ENCODE assay signal across 8 cellular contexts in the genomic region with DNA sequence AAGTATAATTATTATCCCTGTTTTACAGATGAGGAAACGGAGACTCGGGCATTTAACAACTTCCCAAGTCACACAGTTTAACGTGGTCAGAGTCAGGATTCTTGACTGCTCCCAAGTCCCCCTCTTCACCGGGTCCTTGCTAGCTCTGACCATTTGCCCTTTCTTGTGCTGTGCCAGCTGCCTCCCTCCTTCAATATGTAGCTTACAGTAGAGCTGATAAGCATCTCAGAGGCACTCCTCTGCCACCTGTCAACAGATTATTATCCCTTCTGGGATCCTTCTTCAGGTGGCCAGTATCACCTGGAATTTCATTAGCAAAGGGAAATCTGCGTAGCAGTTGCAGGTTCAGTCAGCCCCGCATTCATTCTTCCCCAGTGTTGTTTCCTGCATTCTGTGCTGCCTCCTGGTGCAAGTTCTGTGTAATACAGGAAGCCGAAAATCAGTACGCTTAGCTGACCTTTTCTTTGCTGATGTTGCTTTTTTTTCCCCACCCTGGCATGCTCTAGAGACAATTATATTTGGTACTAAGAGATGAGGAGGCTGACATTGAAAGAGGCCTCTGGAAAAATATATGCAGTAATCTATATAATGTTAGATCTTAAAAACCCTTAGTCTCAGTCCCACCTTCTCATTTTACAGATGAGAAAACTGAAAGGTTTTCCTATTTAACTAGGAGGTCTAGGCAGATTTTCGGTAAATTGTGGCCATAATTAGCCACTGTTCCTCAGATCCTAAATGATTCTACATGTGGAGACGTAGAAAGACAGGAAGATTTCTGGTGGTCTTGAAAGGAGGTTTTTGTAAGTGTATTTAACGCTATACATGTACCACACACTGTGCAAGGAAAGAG. TPM values are rescaled to one million over a fixed set of nuclear protein-coding genes. Genes with fewer than 3 reads are reported as not detected.
DNase-seq lines count a peak whose midpoint lies in the region; TF ChIP-seq lines count a peak whose summit lies in the region.

No MANE protein-coding gene starts in this region.

- peaks cover 52% of the 10 kb centered on the region for H3K36me3 ChIP-seq in neutrophil

- peak overlapping the region; percentile 25 for H3K27ac ChIP-seq in neutrophil

- H3K27me3 ChIP-seq in neutrophil: no peaks in the 10 kb centered on the region

- no peak overlapping the region for H3K4me3 ChIP-seq in neutrophil (ENCODE audit: low read depth in 1 of 2, low read length in 1 of 2)

- peak; percentile 77 for TF ChIP-seq CTCF in neutrophil (IDR thresholded peaks at IDR 0.05)

- DNase-seq in DMS153 treated with DMSO at 0.1 percent for 48 hours (lab: John Stamatoyannopoulos, UW; ENCODE audit: unreplicated experiment) (peak; percentile 14), H4 (ENCODE audit: low spot score) (peak; percentile 41), NCI-H82 (lab: John Stamatoyannopoulos, UW) (peak; percentile 80), activated T-cell treated with anti-CD3 and anti-CD28 coated beads for 1 hour (ENCODE audit: low read depth) (peak; percentile 27), fibroblast of peridontal ligament (ENCODE audit: extremely low read depth) (peak; percentile 55), dedifferentiated amniotic fluid mesenchymal stem cell (ENCODE audit: extremely low spot score) (no peak), amniotic stem cell (lab: John Stamatoyannopoulos, UW) (no peak)

- H3K9me3 ChIP-seq in neutrophil: no peaks in the 10 kb centered on the region

- H3K4me1 ChIP-seq in neutrophil (ENCODE audit: control insufficient read depth in 1 of 2, insufficient read depth in 1 of 2, low read depth in 1 of 2, low read length in 1 of 2): peaks cover 3 to 9% of the 10 kb centered on the region in 2 experiments

RNA-seq across cellular contexts. Expression of a gene that starts 24.8 kb away (rescaled TPM):
- total RNA-seq in H4 (2014; rRNA removed; shearing (Covaris generic)): 0.64 and 7.1 TPM in 2 replicates

RNA-seq across cellular contexts. Expression of a gene that starts 38.7 kb away (rescaled TPM):
- total RNA-seq in H4 (2014; rRNA removed; shearing (Covaris generic)): 19.3 and 21.3 TPM in 2 replicates

RNA-seq across cellular contexts. Expression of a gene that starts 53.3 kb away (rescaled TPM):
- 21.2 and 22.5 TPM in 2 replicates for total RNA-seq in H4 (2014; rRNA removed; shearing (Covaris generic))

Comparison
In these comparisons a context has a peak if more than half of its experiments do, and no peak if none do; other contexts are left out.
1. DNase-seq: peak in DMS153 treated with DMSO at 0.1 percent for 48 hours (single experiment), H4 (single experiment), NCI-H82 (single experiment), activated T-cell treated with anti-CD3 and anti-CD28 coated beads for 1 hour (single experiment) and fibroblast of peridontal ligament (single experiment); none in dedifferentiated amniotic fluid mesenchymal stem cell (single experiment) and amniotic stem cell (single experiment).